ENCODE assay signal across 12 cellular contexts in genomic region chr3:45124379-45124778, GRCh38. TPM values are rescaled to one million over a fixed set of nuclear protein-coding genes. Genes with fewer than 3 reads are reported as not detected.
DNase-seq lines count a peak whose midpoint lies in the region; ATAC-seq and TF ChIP-seq lines count a peak whose summit lies in the region.
"Had no signal": no experiment of that assay in that cellular context is flagged by ENCODE, and none has a peak within 500 bp of the region (broad histone marks: within the 10 kb centered on the region; RNA-seq: fewer than 3 reads in every experiment).

No MANE protein-coding gene starts in this region.

- 59% methylated on average over 4 of the region's 4 CpGs for WGBS in esophagus muscularis mucosa

- intact Hi-C loops in esophagus muscularis mucosa (cut with DNase I): no loop called here

- no peaks in the 10 kb centered on the region for H3K9me3 ChIP-seq in esophagus muscularis mucosa
- H3K9me3 ChIP-seq: right lobe of liver had no signal

- H3K27ac ChIP-seq in esophagus muscularis mucosa (replicated peaks in 1 of 4): peak overlapping the region; percentile 69 to 77 (median 76)
- H3K27ac ChIP-seq: right lobe of liver had no signal

- H3K27me3 ChIP-seq in esophagus muscularis mucosa: no peaks in the 10 kb centered on the region
- H3K27me3 ChIP-seq: right lobe of liver had no signal

- DNase-seq in GM03348 (ENCODE audit: low spot score): peak; percentile 83
- peak; percentile 87 for DNase-seq in RKO (ENCODE audit: low spot score)
- no peak for DNase-seq in esophagus muscularis mucosa (ENCODE audit: extremely low spot score)
- DNase-seq in renal cortical epithelial cell (ENCODE audit: low read depth): peak; percentile 98
- DNase-seq in cerebellar cortex (ENCODE audit: low spot score): no peak
- DNase-seq: activated CD4-positive, CD25-positive, alpha-beta regulatory T cell treated with anti-CD3 and anti-CD28 coated beads, Interleukin-2, amount 50 U/mL, for 72 hours; DND-41; Karpas-422; right lobe of liver had no signal

- no peak for TF ChIP-seq POLR2A in esophagus muscularis mucosa (IDR thresholded peaks at IDR 0.05; ENCODE audit: low read depth)

- ATAC-seq in HG03571 (IDR thresholded peaks at IDR 0.05; ENCODE audit: unreplicated experiment) (no peak), HG02759 (IDR thresholded peaks at IDR 0.05; ENCODE audit: unreplicated experiment) (no peak), GM19035 (IDR thresholded peaks at IDR 0.05; ENCODE audit: unreplicated experiment) (no peak)
- ATAC-seq: right lobe of liver had no signal

- no peak overlapping the region for H3K4me3 ChIP-seq in esophagus muscularis mucosa
- H3K4me3 ChIP-seq: right lobe of liver had no signal

- peaks cover 22 to 29% (median 25%) of the 10 kb centered on the region in 4 donors for H3K4me1 ChIP-seq in esophagus muscularis mucosa
- H3K4me1 ChIP-seq: right lobe of liver had no signal

- TF ChIP-seq EP300 in esophagus muscularis mucosa (IDR thresholded peaks at IDR 0.05): no peak

- H3K36me3 ChIP-seq in esophagus muscularis mucosa: no peaks in the 10 kb centered on the region
- H3K36me3 ChIP-seq: right lobe of liver had no signal

- no peak for TF ChIP-seq CTCF in esophagus muscularis mucosa (IDR thresholded peaks at IDR 0.05)

RNA-seq across cellular contexts. Expression of gene CDCP1, which starts 21.8 kb away (rescaled TPM):
- 1 to 10 TPM; 1.2 to 6.4 (median 2.1) TPM for total RNA-seq in esophagus muscularis mucosa
- 55.7 and 58.9 TPM in 2 replicates for total RNA-seq in renal cortical epithelial cell

Comparison
In these comparisons a context has a peak if more than half of its experiments do, and no peak if none do; other contexts are left out.
1. DNase-seq: peak in GM03348 (single experiment), RKO (single experiment) and renal cortical epithelial cell (single experiment); none in esophagus muscularis mucosa (single experiment) and cerebellar cortex (single experiment).